In the genomic region with DNA sequence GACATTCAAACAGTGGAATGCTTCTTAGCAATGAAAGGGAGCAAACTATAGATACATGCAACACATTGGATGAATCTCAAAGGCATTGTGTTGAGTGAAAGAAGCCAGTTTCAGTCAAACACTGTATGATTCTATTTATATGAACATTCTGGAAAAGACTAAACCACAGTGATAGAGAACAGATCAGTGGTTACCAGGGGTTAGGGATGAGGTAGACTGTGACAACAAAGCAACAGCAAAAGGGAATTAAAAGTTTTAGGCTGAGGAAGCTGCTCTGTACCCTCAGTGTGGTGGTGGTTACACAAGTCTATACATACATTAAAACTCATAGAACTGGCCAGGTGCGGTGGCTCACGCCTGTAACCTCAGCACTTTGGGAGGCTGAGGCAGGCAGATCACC, we compare ENCODE assay signal across 17 cellular contexts.
"Had no signal": no experiment of that assay in that cellular context is flagged by ENCODE, and none has a peak within 500 bp of the region (broad histone marks: within the 10 kb centered on the region; RNA-seq: fewer than 3 reads in every experiment).

No MANE protein-coding gene starts in this region.

- H3K27ac Mint-ChIP-seq: WTC11 had no signal

- ATAC-seq: body of pancreas, WTC11 had no signal

- H3K79me2 ChIP-seq: parathyroid adenoma had no signal

- H3K4me3 Mint-ChIP-seq: WTC11 had no signal

- H3K36me3 ChIP-seq: esophagus muscularis mucosa, tibial nerve, uterus had no signal

- H3K4me1 ChIP-seq: body of pancreas, parathyroid adenoma, uterus had no signal

- FAIRE-seq: colon, TTC549 had no signal

- H3K27me3 ChIP-seq: body of pancreas, esophagus muscularis mucosa, hepatocyte, tibial nerve, uterus had no signal

- H2AFZ ChIP-seq: hepatocyte, parathyroid adenoma had no signal

- H3K4me3 ChIP-seq: body of pancreas, esophagus muscularis mucosa, hepatocyte, lung, tibial nerve, uterus had no signal

- H3K27ac ChIP-seq: body of pancreas, esophagus muscularis mucosa, hepatocyte, parathyroid adenoma, tibial nerve, uterus had no signal

- H3K4me1 Mint-ChIP-seq: WTC11 had no signal

- DNase-seq: activated naive CD4-positive, alpha-beta T cell treated with anti-CD3 and anti-CD28 coated beads, Interleukin-2, amount 50 U/mL, for 16 hours; amygdala; body of pancreas; caudate nucleus; effector CD4-positive, alpha-beta T cell; islet precursor cell; midbrain; stimulated activated CD4-positive, alpha-beta T cell treated with anti-CD3 and anti-CD28 coated beads, Interleukin-1b, Interleukin-23, amount 100 ng/mL, for 48 hours; uterus had no signal

- H3K9ac ChIP-seq: parathyroid adenoma had no signal

- H3K4me2 ChIP-seq: hepatocyte had no signal

- H3K9me3 ChIP-seq: body of pancreas, esophagus muscularis mucosa, tibial nerve, uterus had no signal
